In genomic region chr17:19378416-19379293, GRCh38 we compare ENCODE assay signal across 8 cellular contexts. TPM values are rescaled to one million over a fixed set of nuclear protein-coding genes. Genes with fewer than 3 reads are reported as not detected.
DNase-seq lines count a peak whose midpoint lies in the region; ATAC-seq, FAIRE-seq and TF ChIP-seq lines count a peak whose summit lies in the region.

Gene MAPK7, plus strand, starts transcription at chr17:19378498. Its CDS starts 403 bp downstream, at chr17:19378901.

- H3K27ac Mint-ChIP-seq in stimulated activated naive B cell treated with anti-CD40 and anti-IgM and Interleukin-4, amounts not matched to agents 10 μg/mL and 1 μg/mL and 100 μg/mL, for 72 hours = peak within 1 kb of the TSS; percentile 99

- no peaks in the 10 kb centered on the region for H3K27me3 Mint-ChIP-seq in stimulated activated naive B cell treated with anti-CD40 and anti-IgM and Interleukin-4, amounts not matched to agents 10 μg/mL and 1 μg/mL and 100 μg/mL, for 72 hours

- H4K20me1 ChIP-seq in GM12878 (ENCODE audit: control insufficient read depth, insufficient read depth) = no peaks in the 10 kb centered on the region

- no peak for FAIRE-seq in GM12878 (lab: Jason Lieb, UNC)

- H3K27ac ChIP-seq in GM12878 (ENCODE audit: control insufficient read depth, insufficient read depth) = peak within 1 kb of the TSS; percentile 93

- ATAC-seq in HG03460 (IDR thresholded peaks at IDR 0.05; ENCODE audit: unreplicated experiment) = peak; percentile 5
- peak; percentile 20 for ATAC-seq in GM12878
- peak; percentile 16 to 26 for ATAC-seq in stimulated activated naive B cell treated with anti-CD40 and anti-IgM and Interleukin-4, amounts not matched to agents 10 μg/mL and 1 μg/mL and 100 μg/mL, for 72 hours (replicated peaks)

- H3K36me3 Mint-ChIP-seq in stimulated activated naive B cell treated with anti-CD40 and anti-IgM and Interleukin-4, amounts not matched to agents 10 μg/mL and 1 μg/mL and 100 μg/mL, for 72 hours = peaks cover 21 to 29% of the 10 kb centered on the region in 2 donors

- CTCF ChIA-PET in GM12878 (lab: Yijun Ruan, JAX) = interaction anchor here (0.9 to 1.9 kb wide), 10 partner anchors 10 to 386 kb away, joined by 3 to 39 read pairs (median 4); partner anchors contain the start of gene B9D1

- no peaks in the 10 kb centered on the region for H3K9me3 ChIP-seq in GM12878 (replicated peaks; ENCODE audit: control insufficient read depth, insufficient read depth, low read length)

- TF ChIP-seq EP300 in GM12878 (IDR thresholded peaks at IDR 0.05; ENCODE audit: borderline replicate concordance in 1 of 2, control insufficient read depth in 1 of 2, low read depth in 2 of 2, low read length in 2 of 2) = no peak

- no peaks in the 10 kb centered on the region for H3K27me3 ChIP-seq in GM12878 (replicated peaks in 1 of 2; ENCODE audit: control insufficient read depth in 2 of 2, insufficient read depth in 2 of 2, low read length in 1 of 2)

- SMC1A ChIA-PET in GM12878 (lab: Charles Lee; ENCODE audit: uncharacterized antibody, unreplicated experiment) = interaction anchor here (0.9 to 1.8 kb wide), 9 partner anchors 12 to 270 kb away, joined by 3 to 10 read pairs (median 4); partner anchors contain the start of genes ALDH3A2 and B9D1

- POLR2A ChIA-PET in GM12878 (lab: Charles Lee) = interaction anchor here (0.9 to 1.6 kb wide), 8 partner anchors 9 to 376 kb away, joined by 3 to 5 read pairs (median 4); partner anchors contain the start of genes ALDH3A2 and B9D1

- peak within 1 kb of the TSS; percentile 98 to 100 for H3K4me3 Mint-ChIP-seq in stimulated activated naive B cell treated with anti-CD40 and anti-IgM and Interleukin-4, amounts not matched to agents 10 μg/mL and 1 μg/mL and 100 μg/mL, for 72 hours

- in situ Hi-C loops in GM12878 (cut with MboI) = no loop called here

- RAD21 ChIA-PET in GM12878 (lab: Charles Lee; ENCODE audit: unreplicated experiment) = interaction anchor here (0.6 to 1.9 kb wide), 10 partner anchors 13 to 599 kb away, joined by 3 to 21 read pairs (median 6); partner anchors contain the start of genes ALDH3A2 and B9D1

- peaks cover 4% of the 10 kb centered on the region for H3K79me2 ChIP-seq in GM12878 (ENCODE audit: control insufficient read depth, insufficient read depth, low read length)

- intact Hi-C loops in GM12878 (cut with micrococcal nuclease; ENCODE audit: unreplicated experiment) = loop anchor here (5.0 kb wide), 1 partner anchor 84 kb away; no protein-coding TSS in a partner anchor

- peak within 1 kb of the TSS; percentile 78 for H3K4me2 ChIP-seq in GM12878 (ENCODE audit: control insufficient read depth, insufficient read depth)

- peaks cover 4 to 18% of the 10 kb centered on the region in 2 experiments for H3K36me3 ChIP-seq in GM12878 (ENCODE audit: control insufficient read depth in 2 of 2, insufficient read depth in 2 of 2, low read length in 1 of 2)

- no peaks in the 10 kb centered on the region for H3K9me3 Mint-ChIP-seq in stimulated activated naive B cell treated with anti-CD40 and anti-IgM and Interleukin-4, amounts not matched to agents 10 μg/mL and 1 μg/mL and 100 μg/mL, for 72 hours

- peaks cover 11 to 23% of the 10 kb centered on the region in 2 donors for H3K4me1 Mint-ChIP-seq in stimulated activated naive B cell treated with anti-CD40 and anti-IgM and Interleukin-4, amounts not matched to agents 10 μg/mL and 1 μg/mL and 100 μg/mL, for 72 hours

- TF ChIP-seq POLR2A in GM12878 (IDR thresholded peaks at IDR 0.05; ENCODE audit: low read depth, low read length) = no peak

- H3K4me3 ChIP-seq in GM12878 = peak within 1 kb of the TSS; percentile 87

- peak within 1 kb of the TSS; percentile 100 for H2AFZ ChIP-seq in GM12878 (ENCODE audit: control insufficient read depth, low read depth, low read length)

- TF ChIP-seq CTCF in GM12878 (IDR thresholded peaks at IDR 0.05 in 2 of 3, conservative IDR thresholded peaks at IDR 0.05 in 1 of 3; ENCODE audit: control insufficient read depth in 2 of 3, extremely low read depth in 1 of 3, insufficient read depth in 1 of 3, low read depth in 3 of 3, low read length in 3 of 3) = no peak

- H3K9ac ChIP-seq in GM12878 (ENCODE audit: control insufficient read depth, insufficient read depth, low read length) = peak within 1 kb of the TSS; percentile 93

- H3K4me1 ChIP-seq in GM12878 (ENCODE audit: control insufficient read depth, insufficient read depth, low read length) = no peaks in the 10 kb centered on the region

- BruUV-seq in GM12878 (replicated peaks; lab: Mats Ljungman, UMichigan) = no TSS peak

- DNase-seq in DMS53 (lab: John Stamatoyannopoulos, UW) = peak; percentile 23
- DNase-seq in DMS53 treated with DMSO at 0.1 percent for 48 hours (lab: John Stamatoyannopoulos, UW; ENCODE audit: unreplicated experiment) = no peak
- no peak for DNase-seq in GM12878 (ENCODE audit: low read depth, low spot score)
- peak; percentile 75 for DNase-seq in islet precursor cell
- DNase-seq in stimulated activated naive B cell treated with anti-CD40 and anti-IgM and Interleukin-4, amounts not matched to agents 10 μg/mL and 1 μg/mL and 100 μg/mL, for 72 hours = no peak
- DNase-seq in OCI-M2 (lab: John Stamatoyannopoulos, UW; ENCODE audit: unreplicated experiment) = no peak
- no peak for DNase-seq in NCI-H2171 treated with DMSO at 0.1 percent for 48 hours (lab: John Stamatoyannopoulos, UW)

- WGBS in GM12878 (ENCODE audit: insufficient coverage, insufficient replicate concordance, low lambda C conversion rate, missing lambda C conversion rate) = 40% methylated on average over 54 of the region's 68 CpGs

- TF ChIP-seq RAD21 in GM12878 (IDR thresholded peaks at IDR 0.05; ENCODE audit: insufficient read depth, low read depth, low read length) = no peak

TF ChIP-seq in GM12878, 131 proteins besides CTCF, POLR2A, EP300 and RAD21 (continues in another document):
- TF ChIP-seq, protein P1, sequence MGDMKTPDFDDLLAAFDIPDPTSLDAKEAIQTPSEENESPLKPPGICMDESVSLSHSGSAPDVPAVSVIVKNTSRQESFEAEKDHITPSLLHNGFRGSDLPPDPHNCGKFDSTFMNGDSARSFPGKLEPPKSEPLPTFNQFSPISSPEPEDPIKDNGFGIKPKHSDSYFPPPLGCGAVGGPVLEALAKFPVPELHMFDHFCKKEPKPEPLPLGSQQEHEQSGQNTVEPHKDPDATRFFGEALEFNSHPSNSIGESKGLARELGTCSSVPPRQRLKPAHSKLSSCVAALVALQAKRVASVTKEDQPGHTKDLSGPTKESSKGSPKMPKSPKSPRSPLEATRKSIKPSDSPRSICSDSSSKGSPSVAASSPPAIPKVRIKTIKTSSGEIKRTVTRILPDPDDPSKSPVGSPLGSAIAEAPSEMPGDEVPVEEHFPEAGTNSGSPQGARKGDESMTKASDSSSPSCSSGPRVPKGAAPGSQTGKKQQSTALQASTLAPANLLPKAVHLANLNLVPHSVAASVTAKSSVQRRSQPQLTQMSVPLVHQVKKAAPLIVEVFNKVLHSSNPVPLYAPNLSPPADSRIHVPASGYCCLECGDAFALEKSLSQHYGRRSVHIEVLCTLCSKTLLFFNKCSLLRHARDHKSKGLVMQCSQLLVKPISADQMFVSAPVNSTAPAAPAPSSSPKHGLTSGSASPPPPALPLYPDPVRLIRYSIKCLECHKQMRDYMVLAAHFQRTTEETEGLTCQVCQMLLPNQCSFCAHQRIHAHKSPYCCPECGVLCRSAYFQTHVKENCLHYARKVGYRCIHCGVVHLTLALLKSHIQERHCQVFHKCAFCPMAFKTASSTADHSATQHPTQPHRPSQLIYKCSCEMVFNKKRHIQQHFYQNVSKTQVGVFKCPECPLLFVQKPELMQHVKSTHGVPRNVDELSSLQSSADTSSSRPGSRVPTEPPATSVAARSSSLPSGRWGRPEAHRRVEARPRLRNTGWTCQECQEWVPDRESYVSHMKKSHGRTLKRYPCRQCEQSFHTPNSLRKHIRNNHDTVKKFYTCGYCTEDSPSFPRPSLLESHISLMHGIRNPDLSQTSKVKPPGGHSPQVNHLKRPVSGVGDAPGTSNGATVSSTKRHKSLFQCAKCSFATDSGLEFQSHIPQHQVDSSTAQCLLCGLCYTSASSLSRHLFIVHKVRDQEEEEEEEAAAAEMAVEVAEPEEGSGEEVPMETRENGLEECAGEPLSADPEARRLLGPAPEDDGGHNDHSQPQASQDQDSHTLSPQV (IDR thresholded peaks at IDR 0.05) = no peak
- TF ChIP-seq, protein P2, sequence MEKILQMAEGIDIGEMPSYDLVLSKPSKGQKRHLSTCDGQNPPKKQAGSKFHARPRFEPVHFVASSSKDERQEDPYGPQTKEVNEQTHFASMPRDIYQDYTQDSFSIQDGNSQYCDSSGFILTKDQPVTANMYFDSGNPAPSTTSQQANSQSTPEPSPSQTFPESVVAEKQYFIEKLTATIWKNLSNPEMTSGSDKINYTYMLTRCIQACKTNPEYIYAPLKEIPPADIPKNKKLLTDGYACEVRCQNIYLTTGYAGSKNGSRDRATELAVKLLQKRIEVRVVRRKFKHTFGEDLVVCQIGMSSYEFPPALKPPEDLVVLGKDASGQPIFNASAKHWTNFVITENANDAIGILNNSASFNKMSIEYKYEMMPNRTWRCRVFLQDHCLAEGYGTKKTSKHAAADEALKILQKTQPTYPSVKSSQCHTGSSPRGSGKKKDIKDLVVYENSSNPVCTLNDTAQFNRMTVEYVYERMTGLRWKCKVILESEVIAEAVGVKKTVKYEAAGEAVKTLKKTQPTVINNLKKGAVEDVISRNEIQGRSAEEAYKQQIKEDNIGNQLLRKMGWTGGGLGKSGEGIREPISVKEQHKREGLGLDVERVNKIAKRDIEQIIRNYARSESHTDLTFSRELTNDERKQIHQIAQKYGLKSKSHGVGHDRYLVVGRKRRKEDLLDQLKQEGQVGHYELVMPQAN (conservative IDR thresholded peaks at IDR 0.05) = peak; percentile 49; the same call in 1 of the 2 replicates
- TF ChIP-seq PAX5 (IDR thresholded peaks at IDR 0.05; ENCODE audit: borderline replicate concordance, low read depth, low read length) = no peak

RNA-seq across cellular contexts. Expression of gene MAPK7, which starts in this region (rescaled TPM):
- total RNA-seq in GM12878 (2013; cell fraction: nucleolus; rRNA removed) = 20.9 and 25.3 TPM in 2 replicates
- 2.1 and 3.7 TPM in 2 replicates for total RNA-seq in GM12878 (2014; rRNA removed)
- 2.1 and 2.7 TPM in 2 replicates for total RNA-seq in GM12878 (2014; rRNA removed; fragmentation: Illumina TruSeq; extraction: Trizol)
- total RNA-seq in GM12878 (2021) = 11.1 and 13.5 TPM in 2 replicates
- 6.9 TPM for polyA plus RNA-seq in GM12878 (2011; ENCODE audit: low read depth)
- 1.6 and 3.2 TPM in 2 replicates for polyA plus RNA-seq in GM12878 (2011; rRNA removed)
- polyA plus RNA-seq in GM12878 (2011; cell fraction: cytosol; rRNA removed) = 4.5 and 5.4 TPM in 2 replicates
- 15.6 and 17.1 TPM in 2 replicates for polyA plus RNA-seq in GM12878 (2011; cell fraction: nucleus; rRNA removed)
- 7.0 and 10.0 TPM in 2 replicates for polyA plus RNA-seq in GM12878 (2012)
- 5.1 and 7.8 TPM in 2 replicates for polyA plus RNA-seq in GM12878 (2014; fragmentation: Illumina TruSeq; extraction: Trizol)
- polyA plus RNA-seq in GM12878 (2014; fragmentation: Nextera tagmentation; extraction: Ambion mirVana) = 1 to 10 TPM in 1 of 2 experiments, under 1 TPM in 1; 0.37 to 1.3 TPM
- polyA plus RNA-seq in GM12878 (2014; rRNA removed) = 7.6 and 12.0 TPM in 2 replicates
- polyA plus RNA-seq in GM12878 (2016; fragmentation: Nextera tagmentation; extraction: Ambion mirVana) = 10 to 100 TPM in 1 of 2 experiments, 1 to 10 TPM in 1; 8.2 to 11.1 TPM
- 11.0 and 17.0 TPM in 2 replicates for polyA minus RNA-seq in GM12878 (2011; rRNA and poly(A)+ RNA removed)
- polyA minus RNA-seq in GM12878 (2011; cell fraction: cytosol; rRNA and poly(A)+ RNA removed) = 6.4 TPM in 2 replicates
- 19.1 and 30.2 TPM in 2 replicates for polyA minus RNA-seq in GM12878 (2011; cell fraction: nucleus; rRNA and poly(A)+ RNA removed)

Comparison
In these comparisons a context has a peak if more than half of its experiments do, and no peak if none do; other contexts are left out.
1. DNase-seq: peak in DMS53 (single experiment) and islet precursor cell (single experiment); none in DMS53 treated with DMSO at 0.1 percent for 48 hours (single experiment), GM12878 (single experiment), stimulated activated naive B cell treated with anti-CD40 and anti-IgM and Interleukin-4, amounts not matched to agents 10 μg/mL and 1 μg/mL and 100 μg/mL, for 72 hours (single experiment), OCI-M2 (single experiment) and NCI-H2171 treated with DMSO at 0.1 percent for 48 hours (single experiment).
2. Peak in every context shown above with its lines, with median percentiles within 50 percentile points of each other: ATAC-seq.